8 cellular contexts compared by ENCODE assay signal in genomic region chr1:27321813-27322568, GRCh38. TPM values are rescaled to one million over a fixed set of nuclear protein-coding genes. Genes with fewer than 3 reads are reported as not detected.
DNase-seq lines count a peak whose midpoint lies in the region; ATAC-seq, FAIRE-seq and TF ChIP-seq lines count a peak whose summit lies in the region.

TSS of gene TMEM222 (plus strand) at chr1:27322163. CDS start at chr1:27322198, 35 bp downstream.

- H3K9me3 Mint-ChIP-seq in activated naive CD4-positive, alpha-beta T cell treated with anti-CD3 and anti-CD28 coated beads, Interleukin-2, amount 10 ng/mL, durations not matched to agents 7 days and 5 days = no peaks in the 10 kb centered on the region

- peaks cover 13% of the 10 kb centered on the region for H3K27me3 ChIP-seq in neutrophil

- FAIRE-seq in frontal cortex (lab: Jason Lieb, UNC) = no peak

- peak within 1 kb of the TSS; percentile 92 for H3K27ac Mint-ChIP-seq in activated naive CD4-positive, alpha-beta T cell treated with anti-CD3 and anti-CD28 coated beads, Interleukin-2, amount 10 ng/mL, durations not matched to agents 7 days and 5 days

- H3K27ac ChIP-seq in SK-N-MC (peak within 1 kb of the TSS; percentile 90), neutrophil (peak within 1 kb of the TSS; percentile 92)

- CTCF ChIA-PET in activated naive CD4-positive, alpha-beta T cell treated with anti-CD3 and anti-CD28 coated beads, Interleukin-2, amount 10 ng/mL, durations not matched to agents 7 days and 5 days (lab: Charles Lee) = interaction anchor here (0.8 to 2.5 kb wide), 3 partner anchors 12 to 45 kb away, joined by 3 to 32 read pairs (median 6); partner anchors contain the start of gene MAP3K6

- H3K4me3 ChIP-seq in GM08714 (ENCODE audit: low read length) = peak within 1 kb of the TSS; percentile 89
- peak within 1 kb of the TSS; percentile 100 for H3K4me3 ChIP-seq in SK-N-MC
- peak within 1 kb of the TSS; percentile 92 to 95 for H3K4me3 ChIP-seq in neutrophil (ENCODE audit: low read depth in 1 of 2, low read length in 1 of 2)

- peak within 1 kb of the TSS; percentile 96 for H3K4me3 Mint-ChIP-seq in activated naive CD4-positive, alpha-beta T cell treated with anti-CD3 and anti-CD28 coated beads, Interleukin-2, amount 10 ng/mL, durations not matched to agents 7 days and 5 days

- H3K27me3 Mint-ChIP-seq in activated naive CD4-positive, alpha-beta T cell treated with anti-CD3 and anti-CD28 coated beads, Interleukin-2, amount 10 ng/mL, durations not matched to agents 7 days and 5 days = peaks cover 13% of the 10 kb centered on the region

- peak; percentile 92 for ATAC-seq in HG02588 (IDR thresholded peaks at IDR 0.05; ENCODE audit: unreplicated experiment)

- peaks cover 26% of the 10 kb centered on the region for H3K36me3 ChIP-seq in SK-N-MC (ENCODE audit: insufficient read depth, low read length)
- H3K36me3 ChIP-seq in neutrophil = peaks cover 21% of the 10 kb centered on the region

- H3K9ac ChIP-seq in SK-N-MC (ENCODE audit: insufficient read length) = peak within 1 kb of the TSS; percentile 100

- DNase-seq in NCI-H1048 (lab: John Stamatoyannopoulos, UW) = peak; percentile 93
- DNase-seq in SK-N-MC (ENCODE audit: low read depth, low spot score) = peak; percentile 68
- peak; percentile 98 for DNase-seq in activated naive CD4-positive, alpha-beta T cell treated with anti-CD3 and anti-CD28 coated beads, Interleukin-2, amount 10 ng/mL, durations not matched to agents 7 days and 5 days
- peak; percentile 95 to 99 for DNase-seq in frontal cortex (ENCODE audit: low spot score in 2 of 2)

- peaks cover 41% of the 10 kb centered on the region for H3K4me1 Mint-ChIP-seq in activated naive CD4-positive, alpha-beta T cell treated with anti-CD3 and anti-CD28 coated beads, Interleukin-2, amount 10 ng/mL, durations not matched to agents 7 days and 5 days

- H3K9me3 ChIP-seq in SK-N-MC (ENCODE audit: low read depth, low read length) (no peaks in the 10 kb centered on the region), neutrophil (no peaks in the 10 kb centered on the region)

- H3K36me3 Mint-ChIP-seq in activated naive CD4-positive, alpha-beta T cell treated with anti-CD3 and anti-CD28 coated beads, Interleukin-2, amount 10 ng/mL, durations not matched to agents 7 days and 5 days = peaks cover 23% of the 10 kb centered on the region

- peaks cover 21 to 29% of the 10 kb centered on the region in 2 experiments for H3K4me1 ChIP-seq in neutrophil (ENCODE audit: control insufficient read depth in 1 of 2, insufficient read depth in 1 of 2, low read depth in 1 of 2, low read length in 1 of 2)

- TF ChIP-seq CTCF in neutrophil (IDR thresholded peaks at IDR 0.05) = peak; percentile 64
- TF ChIP-seq CTCF in subcutaneous adipose tissue (IDR thresholded peaks at IDR 0.05; ENCODE audit: low read depth) = no peak

RNA-seq across cellular contexts. Expression of gene TMEM222, which starts in this region (rescaled TPM):
- total RNA-seq in frontal cortex (19.6 TPM), subcutaneous adipose tissue (10 to 100 TPM; 15.9 to 23.7 (median 18.9) TPM)

Comparison
In these comparisons a context has a peak if more than half of its experiments do, and no peak if none do; other contexts are left out.
1. Peak in every context shown above with its lines: DNase-seq, ATAC-seq, H3K4me3 ChIP-seq and H3K27ac ChIP-seq.